In the genomic region with DNA sequence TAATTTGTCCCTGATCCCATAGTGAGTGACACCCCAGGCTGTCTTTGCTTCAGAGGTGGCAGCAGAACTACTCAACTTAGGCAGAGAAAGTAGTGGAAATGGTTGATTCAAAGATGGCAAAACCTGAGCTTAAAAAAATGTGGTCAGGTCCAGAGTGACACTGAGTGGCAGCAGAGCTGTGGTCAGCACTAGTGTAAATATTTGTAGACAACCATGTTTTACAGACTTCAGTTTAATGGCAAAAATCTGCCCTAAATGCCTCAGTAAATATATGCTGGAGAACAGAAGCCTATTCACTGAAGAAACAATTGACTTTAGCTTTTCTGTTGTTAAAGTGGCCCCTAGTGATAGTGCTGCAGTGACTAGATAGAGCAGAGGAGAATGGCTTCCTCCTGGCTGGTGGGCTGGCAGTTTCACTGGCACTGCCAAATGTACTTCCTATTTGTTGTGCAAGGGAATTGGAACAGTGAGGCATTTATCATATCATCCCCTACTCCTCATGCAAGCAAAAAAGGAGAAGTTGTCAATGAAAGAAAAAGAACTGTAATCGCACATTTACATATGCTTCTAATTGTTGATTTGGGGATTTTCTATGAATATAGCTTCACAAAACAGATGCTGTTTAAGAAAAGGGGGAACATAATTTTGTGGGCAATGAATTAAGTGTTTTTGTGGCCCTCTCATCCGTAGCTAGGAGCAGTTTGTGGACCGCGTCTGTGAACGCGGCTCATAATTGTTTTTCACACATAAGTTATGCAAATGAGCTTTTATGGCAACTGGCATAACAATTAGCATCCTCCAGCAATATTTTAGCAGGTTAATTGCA, we compare ENCODE assay signal across 9 cellular contexts.
DNase-seq lines count a peak whose midpoint lies in the region; ATAC-seq and TF ChIP-seq lines count a peak whose summit lies in the region.
"Had no signal": no experiment of that assay in that cellular context is flagged by ENCODE, and none has a peak within 500 bp of the region (broad histone marks: within the 10 kb centered on the region; RNA-seq: fewer than 3 reads in every experiment).

No MANE protein-coding gene starts in this region.

- H3K27ac ChIP-seq in duodenal mucosa (ENCODE audit: low read depth, low read length), result no peak overlapping the region

- H3K4me1 Mint-ChIP-seq in nephron, result peaks cover 34% of the 10 kb centered on the region
- no peaks in the 10 kb centered on the region for H3K4me1 Mint-ChIP-seq in stimulated activated effector memory CD8-positive, alpha-beta T cell treated with anti-CD3 and anti-CD28 coated beads, Interleukin-12 subunit alpha, Interleukin-12 subunit beta, amount 100 ng/mL, for 72 hours

- peaks cover 0 to 4% of the 10 kb centered on the region in 2 donors for H3K4me1 ChIP-seq in duodenal mucosa (ENCODE audit: control insufficient read depth in 1 of 2, insufficient read depth in 2 of 2, low read length in 2 of 2)

- DNase-seq in NCI-H1694 treated with DMSO at 0.1 percent for 48 hours (lab: John Stamatoyannopoulos, UW), result peak; percentile 63
- no peak for DNase-seq in NCI-H1694 (lab: John Stamatoyannopoulos, UW)
- DNase-seq in NCI-H69 (lab: John Stamatoyannopoulos, UW), result peak; percentile 88
- DNase-seq in stimulated activated CD4-positive, alpha-beta T cell treated with anti-CD3 and anti-CD28 coated beads, Interleukin-4, amount 100 ng/mL, for 4 hours, result no peak
- no peak for DNase-seq in activated gamma-delta T cell (lab: John Stamatoyannopoulos, UW)
- no peak for DNase-seq in stimulated activated effector memory CD8-positive, alpha-beta T cell treated with anti-CD3 and anti-CD28 coated beads, Interleukin-12 subunit alpha, Interleukin-12 subunit beta, amount 100 ng/mL, for 72 hours (ENCODE audit: low spot score in 2 of 2)
- DNase-seq: CD4-positive, CD25-positive, alpha-beta regulatory T cell had no signal

- no peaks in the 10 kb centered on the region for H3K27me3 ChIP-seq in duodenal mucosa (ENCODE audit: control insufficient read depth in 1 of 2, insufficient read depth in 2 of 2, low read length in 2 of 2)

- no peaks in the 10 kb centered on the region for H3K9me3 ChIP-seq in duodenal mucosa (ENCODE audit: control insufficient read depth in 1 of 2, low read length in 2 of 2)

- no peaks in the 10 kb centered on the region for H3K9me3 Mint-ChIP-seq in nephron
- H3K9me3 Mint-ChIP-seq in stimulated activated effector memory CD8-positive, alpha-beta T cell treated with anti-CD3 and anti-CD28 coated beads, Interleukin-12 subunit alpha, Interleukin-12 subunit beta, amount 100 ng/mL, for 72 hours, result no peaks in the 10 kb centered on the region
- H3K9me3 Mint-ChIP-seq: CD4-positive, CD25-positive, alpha-beta regulatory T cell had no signal

- H3K9ac ChIP-seq in duodenal mucosa (ENCODE audit: low read depth in 1 of 2, low read length in 2 of 2), result no peak overlapping the region

- peaks cover 40% of the 10 kb centered on the region for H3K27me3 Mint-ChIP-seq in nephron (ENCODE audit: low read depth)
- H3K27me3 Mint-ChIP-seq: CD4-positive, CD25-positive, alpha-beta regulatory T cell had no signal

- H3K4me3 Mint-ChIP-seq in nephron, result peak overlapping the region in 2 of 3 experiments; percentile 30 to 46
- no peak overlapping the region for H3K4me3 Mint-ChIP-seq in stimulated activated effector memory CD8-positive, alpha-beta T cell treated with anti-CD3 and anti-CD28 coated beads, Interleukin-12 subunit alpha, Interleukin-12 subunit beta, amount 100 ng/mL, for 72 hours

- H3K27ac Mint-ChIP-seq in nephron, result peak overlapping the region in 1 of 3 experiments; percentile 29
- no peak overlapping the region for H3K27ac Mint-ChIP-seq in stimulated activated effector memory CD8-positive, alpha-beta T cell treated with anti-CD3 and anti-CD28 coated beads, Interleukin-12 subunit alpha, Interleukin-12 subunit beta, amount 100 ng/mL, for 72 hours
- H3K27ac Mint-ChIP-seq: CD4-positive, CD25-positive, alpha-beta regulatory T cell had no signal

- H3K4me3 ChIP-seq in duodenal mucosa (ENCODE audit: low read depth in 1 of 2, low read length in 2 of 2), result peak overlapping the region; percentile 10 to 31

- no peak for TF ChIP-seq CTCF in nephron (IDR thresholded peaks at IDR 0.05; ENCODE audit: unreplicated experiment in 3 of 3)

- H3K36me3 Mint-ChIP-seq in nephron (ENCODE audit: low read depth), result peaks cover 9% of the 10 kb centered on the region
- H3K36me3 Mint-ChIP-seq in stimulated activated effector memory CD8-positive, alpha-beta T cell treated with anti-CD3 and anti-CD28 coated beads, Interleukin-12 subunit alpha, Interleukin-12 subunit beta, amount 100 ng/mL, for 72 hours, result no peaks in the 10 kb centered on the region
- H3K36me3 Mint-ChIP-seq: CD4-positive, CD25-positive, alpha-beta regulatory T cell had no signal

- no peaks in the 10 kb centered on the region for H3K36me3 ChIP-seq in duodenal mucosa (ENCODE audit: control insufficient read depth in 1 of 2, insufficient read depth in 2 of 2, low read length in 2 of 2)

- ATAC-seq in stimulated activated effector memory CD8-positive, alpha-beta T cell treated with anti-CD3 and anti-CD28 coated beads, Interleukin-12 subunit alpha, Interleukin-12 subunit beta, amount 100 ng/mL, for 72 hours, result no peak

Comparison
In these comparisons a context has a peak if more than half of its experiments do, and no peak if none do; other contexts are left out.
1. DNase-seq: peak in NCI-H1694 treated with DMSO at 0.1 percent for 48 hours (single experiment) and NCI-H69 (single experiment); none in NCI-H1694 (single experiment), stimulated activated CD4-positive, alpha-beta T cell treated with anti-CD3 and anti-CD28 coated beads, Interleukin-4, amount 100 ng/mL, for 4 hours (0 of 2), activated gamma-delta T cell (single experiment) and stimulated activated effector memory CD8-positive, alpha-beta T cell treated with anti-CD3 and anti-CD28 coated beads, Interleukin-12 subunit alpha, Interleukin-12 subunit beta, amount 100 ng/mL, for 72 hours (0 of 2).